In the genomic region with DNA sequence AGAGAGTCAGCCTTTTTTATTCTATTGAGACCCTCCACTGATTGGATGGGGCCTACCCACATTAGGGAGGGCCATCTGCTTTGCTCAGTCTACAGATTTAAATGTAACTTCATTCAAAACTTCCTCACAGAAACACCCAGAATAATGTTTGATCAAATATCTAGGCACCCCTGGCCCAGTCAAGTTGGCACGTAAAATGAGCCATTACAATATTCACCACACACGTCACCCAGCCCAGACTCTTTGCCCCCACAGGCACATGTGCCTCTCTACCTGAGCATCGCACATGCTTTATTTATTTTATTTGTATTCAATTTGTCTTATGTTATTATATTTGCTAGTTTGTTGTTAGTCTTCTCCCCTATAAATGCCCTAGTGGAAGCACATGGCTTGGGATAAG, we compare ENCODE assay signal across 24 cellular contexts.
"Had no signal": no experiment of that assay in that cellular context is flagged by ENCODE, and none has a peak within 500 bp of the region (broad histone marks: within the 10 kb centered on the region; RNA-seq: fewer than 3 reads in every experiment).

No MANE protein-coding gene starts in this region.

- H3K4me3 Mint-ChIP-seq: activated naive CD4-positive, alpha-beta T cell treated with anti-CD3 and anti-CD28 coated beads for 36 hours; activated naive CD8-positive, alpha-beta T cell treated with anti-CD3 and anti-CD28 coated beads, Interleukin-2, amount 10 ng/mL, durations not matched to agents 7 days and 5 days; endodermal cell; naive B cell; neural crest cell; stimulated activated effector memory CD8-positive, alpha-beta T cell treated with anti-CD3 and anti-CD28 coated beads, Interleukin-12 subunit alpha, Interleukin-12 subunit beta, amount 100 ng/mL, for 72 hours; stimulated activated naive CD8-positive, alpha-beta T cell treated with anti-CD3 and anti-CD28 coated beads, Interleukin-15, Interleukin-2, amounts not matched to agents 100 ng/mL and 50 ng/mL, for 24 hours had no signal

- H3K27me3 ChIP-seq: thyroid gland had no signal

- H3K27ac Mint-ChIP-seq: activated naive CD4-positive, alpha-beta T cell treated with anti-CD3 and anti-CD28 coated beads for 36 hours; activated naive CD8-positive, alpha-beta T cell treated with anti-CD3 and anti-CD28 coated beads, Interleukin-2, amount 10 ng/mL, durations not matched to agents 7 days and 5 days; endodermal cell; naive B cell; stimulated activated effector memory CD8-positive, alpha-beta T cell treated with anti-CD3 and anti-CD28 coated beads, Interleukin-12 subunit alpha, Interleukin-12 subunit beta, amount 100 ng/mL, for 72 hours; stimulated activated naive CD8-positive, alpha-beta T cell treated with anti-CD3 and anti-CD28 coated beads, Interleukin-15, Interleukin-2, amounts not matched to agents 100 ng/mL and 50 ng/mL, for 24 hours had no signal

- H3K9me3 ChIP-seq: thyroid gland, upper lobe of right lung had no signal

- FAIRE-seq: astrocyte had no signal

- H3K4me1 Mint-ChIP-seq: activated naive CD8-positive, alpha-beta T cell treated with anti-CD3 and anti-CD28 coated beads, Interleukin-2, amount 10 ng/mL, durations not matched to agents 7 days and 5 days; endodermal cell; naive B cell; neural crest cell; stimulated activated effector memory CD8-positive, alpha-beta T cell treated with anti-CD3 and anti-CD28 coated beads, Interleukin-12 subunit alpha, Interleukin-12 subunit beta, amount 100 ng/mL, for 72 hours had no signal

- H3K36me3 ChIP-seq: esophagus squamous epithelium, heart right ventricle, thyroid gland, upper lobe of right lung had no signal

- H3K9me3 Mint-ChIP-seq: activated naive CD4-positive, alpha-beta T cell treated with anti-CD3 and anti-CD28 coated beads for 36 hours; activated naive CD8-positive, alpha-beta T cell treated with anti-CD3 and anti-CD28 coated beads, Interleukin-2, amount 10 ng/mL, durations not matched to agents 7 days and 5 days; neural crest cell had no signal

- H3K27ac ChIP-seq: esophagus squamous epithelium, thyroid gland, upper lobe of right lung had no signal

- H3K4me1 ChIP-seq: esophagus squamous epithelium, heart right ventricle, thyroid gland, upper lobe of right lung had no signal

- H3K36me3 Mint-ChIP-seq: activated naive CD8-positive, alpha-beta T cell treated with anti-CD3 and anti-CD28 coated beads, Interleukin-2, amount 10 ng/mL, durations not matched to agents 7 days and 5 days; stimulated activated effector memory CD8-positive, alpha-beta T cell treated with anti-CD3 and anti-CD28 coated beads, Interleukin-12 subunit alpha, Interleukin-12 subunit beta, amount 100 ng/mL, for 72 hours had no signal

- H3K4me3 ChIP-seq: esophagus squamous epithelium, heart right ventricle, thyroid gland, upper lobe of right lung had no signal

- DNase-seq: activated CD4-positive, alpha-beta T cell treated with anti-CD3 and anti-CD28 coated beads for 4 hours; activated CD4-positive, alpha-beta T cell treated with anti-CD3 and anti-CD28 coated beads, Interleukin-2, amount 50 U/mL, for 48 hours; activated CD8-positive, alpha-beta memory T cell treated with anti-CD3 and anti-CD28 coated beads for 24 hours; activated effector memory CD4-positive, alpha-beta T cell treated with anti-CD3 and anti-CD28 coated beads, Interleukin-2, amount 50 U/mL, for 16 hours; activated naive CD4-positive, alpha-beta T cell treated with anti-CD3 and anti-CD28 coated beads for 36 hours; activated naive CD8-positive, alpha-beta T cell treated with anti-CD3 and anti-CD28 coated beads, Interleukin-2, amount 10 ng/mL, durations not matched to agents 7 days and 5 days; amniotic stem cell; caudate nucleus; endodermal cell; esophagus squamous epithelium; foreskin melanocyte; heart right ventricle; left ventricle myocardium superior; mammary epithelial cell; naive B cell; nucleus accumbens; stimulated activated CD4-positive, alpha-beta T cell treated with anti-CD3 and anti-CD28 coated beads, Interleukin-12 subunit alpha, Interleukin-12 subunit beta, amount 100 ng/mL, for 4 hours; stimulated activated CD4-positive, alpha-beta T cell treated with anti-CD3 and anti-CD28 coated beads, Interleukin-4, amount 100 ng/mL, for 24 hours; upper lobe of right lung had no signal
